1 cellular context compared by ENCODE assay signal in genomic region chr18:61748024-61748423, GRCh38.
TF ChIP-seq lines count a peak whose summit lies in the region.

No MANE protein-coding gene starts in this region.

TF ChIP-seq in GM23338, 12 proteins besides CTCF, POLR2A, EP300 and RAD21 (continued from another document):
- TF ChIP-seq, protein P1, sequence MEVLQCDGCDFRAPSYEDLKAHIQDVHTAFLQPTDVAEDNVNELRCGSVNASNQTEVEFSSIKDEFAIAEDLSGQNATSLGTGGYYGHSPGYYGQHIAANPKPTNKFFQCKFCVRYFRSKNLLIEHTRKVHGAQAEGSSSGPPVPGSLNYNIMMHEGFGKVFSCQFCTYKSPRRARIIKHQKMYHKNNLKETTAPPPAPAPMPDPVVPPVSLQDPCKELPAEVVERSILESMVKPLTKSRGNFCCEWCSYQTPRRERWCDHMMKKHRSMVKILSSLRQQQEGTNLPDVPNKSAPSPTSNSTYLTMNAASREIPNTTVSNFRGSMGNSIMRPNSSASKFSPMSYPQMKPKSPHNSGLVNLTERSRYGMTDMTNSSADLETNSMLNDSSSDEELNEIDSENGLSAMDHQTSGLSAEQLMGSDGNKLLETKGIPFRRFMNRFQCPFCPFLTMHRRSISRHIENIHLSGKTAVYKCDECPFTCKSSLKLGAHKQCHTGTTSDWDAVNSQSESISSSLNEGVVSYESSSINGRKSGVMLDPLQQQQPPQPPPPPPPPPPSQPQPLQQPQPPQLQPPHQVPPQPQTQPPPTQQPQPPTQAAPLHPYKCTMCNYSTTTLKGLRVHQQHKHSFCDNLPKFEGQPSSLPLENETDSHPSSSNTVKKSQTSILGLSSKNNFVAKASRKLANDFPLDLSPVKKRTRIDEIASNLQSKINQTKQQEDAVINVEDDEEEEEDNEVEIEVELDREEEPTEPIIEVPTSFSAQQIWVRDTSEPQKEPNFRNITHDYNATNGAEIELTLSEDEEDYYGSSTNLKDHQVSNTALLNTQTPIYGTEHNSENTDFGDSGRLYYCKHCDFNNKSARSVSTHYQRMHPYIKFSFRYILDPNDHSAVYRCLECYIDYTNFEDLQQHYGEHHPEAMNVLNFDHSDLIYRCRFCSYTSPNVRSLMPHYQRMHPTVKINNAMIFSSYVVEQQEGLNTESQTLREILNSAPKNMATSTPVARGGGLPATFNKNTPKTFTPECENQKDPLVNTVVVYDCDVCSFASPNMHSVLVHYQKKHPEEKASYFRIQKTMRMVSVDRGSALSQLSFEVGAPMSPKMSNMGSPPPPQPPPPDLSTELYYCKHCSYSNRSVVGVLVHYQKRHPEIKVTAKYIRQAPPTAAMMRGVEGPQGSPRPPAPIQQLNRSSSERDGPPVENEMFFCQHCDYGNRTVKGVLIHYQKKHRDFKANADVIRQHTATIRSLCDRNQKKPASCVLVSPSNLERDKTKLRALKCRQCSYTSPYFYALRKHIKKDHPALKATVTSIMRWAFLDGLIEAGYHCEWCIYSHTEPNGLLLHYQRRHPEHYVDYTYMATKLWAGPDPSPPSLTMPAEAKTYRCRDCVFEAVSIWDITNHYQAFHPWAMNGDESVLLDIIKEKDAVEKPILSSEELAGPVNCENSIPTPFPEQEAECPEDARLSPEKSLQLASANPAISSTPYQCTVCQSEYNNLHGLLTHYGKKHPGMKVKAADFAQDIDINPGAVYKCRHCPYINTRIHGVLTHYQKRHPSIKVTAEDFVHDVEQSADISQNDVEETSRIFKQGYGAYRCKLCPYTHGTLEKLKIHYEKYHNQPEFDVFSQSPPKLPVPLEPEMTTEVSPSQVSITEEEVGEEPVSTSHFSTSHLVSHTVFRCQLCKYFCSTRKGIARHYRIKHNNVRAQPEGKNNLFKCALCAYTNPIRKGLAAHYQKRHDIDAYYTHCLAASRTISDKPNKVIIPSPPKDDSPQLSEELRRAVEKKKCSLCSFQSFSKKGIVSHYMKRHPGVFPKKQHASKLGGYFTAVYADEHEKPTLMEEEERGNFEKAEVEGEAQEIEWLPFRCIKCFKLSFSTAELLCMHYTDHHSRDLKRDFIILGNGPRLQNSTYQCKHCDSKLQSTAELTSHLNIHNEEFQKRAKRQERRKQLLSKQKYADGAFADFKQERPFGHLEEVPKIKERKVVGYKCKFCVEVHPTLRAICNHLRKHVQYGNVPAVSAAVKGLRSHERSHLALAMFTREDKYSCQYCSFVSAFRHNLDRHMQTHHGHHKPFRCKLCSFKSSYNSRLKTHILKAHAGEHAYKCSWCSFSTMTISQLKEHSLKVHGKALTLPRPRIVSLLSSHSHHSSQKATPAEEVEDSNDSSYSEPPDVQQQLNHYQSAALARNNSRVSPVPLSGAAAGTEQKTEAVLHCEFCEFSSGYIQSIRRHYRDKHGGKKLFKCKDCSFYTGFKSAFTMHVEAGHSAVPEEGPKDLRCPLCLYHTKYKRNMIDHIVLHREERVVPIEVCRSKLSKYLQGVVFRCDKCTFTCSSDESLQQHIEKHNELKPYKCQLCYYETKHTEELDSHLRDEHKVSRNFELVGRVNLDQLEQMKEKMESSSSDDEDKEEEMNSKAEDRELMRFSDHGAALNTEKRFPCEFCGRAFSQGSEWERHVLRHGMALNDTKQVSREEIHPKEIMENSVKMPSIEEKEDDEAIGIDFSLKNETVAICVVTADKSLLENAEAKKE (CRISPR knock-in tag; IDR thresholded peaks at IDR 0.05) = no peak
- no peak for TF ChIP-seq CREB1 (CRISPR knock-in tag; IDR thresholded peaks at IDR 0.05; ENCODE audit: low read depth)
- TF ChIP-seq POLR2AphosphoS5 (IDR thresholded peaks at IDR 0.05; ENCODE audit: low read depth) = no peak
